In genomic region chr1:1630191-1630964, GRCh38 we compare ENCODE assay signal across 1 cellular context.
TF ChIP-seq lines count a peak whose summit lies in the region.

No MANE protein-coding gene starts in this region.

TF ChIP-seq in GM12878, 131 proteins besides CTCF, POLR2A, EP300 and RAD21 (continued from another document):
- TF ChIP-seq TCF3 (IDR thresholded peaks at IDR 0.05; ENCODE audit: borderline replicate concordance, insufficient read depth, low read depth, low read length) (peak; percentile 94), BACH1 (IDR thresholded peaks at IDR 0.05; ENCODE audit: borderline replicate concordance) (peak; percentile 21; the same call in 1 of the 2 replicates), ZNF274 (IDR thresholded peaks at IDR 0.05; ENCODE audit: insufficient read depth, insufficient read length) (no peak)
